14 cellular contexts compared by ENCODE assay signal in the genomic region with DNA sequence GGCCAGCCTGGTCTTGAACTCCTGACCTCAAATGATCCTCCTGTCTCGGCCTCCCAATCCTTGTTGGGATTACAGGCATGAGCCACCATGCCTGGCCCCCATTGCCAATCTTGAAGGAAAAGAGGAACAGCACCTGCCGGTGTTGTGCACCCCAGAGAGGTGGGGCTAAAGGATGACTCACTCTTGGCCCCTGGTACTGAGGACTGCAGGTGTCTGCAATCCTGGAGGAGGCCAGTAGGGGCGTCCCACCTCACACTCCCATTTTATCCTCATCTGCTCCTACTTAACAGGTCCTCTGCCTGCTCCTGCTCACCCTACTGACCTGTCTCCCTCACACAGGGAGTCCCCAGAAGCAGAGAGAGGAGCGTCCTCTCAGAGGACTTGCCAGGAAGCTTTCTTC.
DNase-seq lines count a peak whose midpoint lies in the region; ATAC-seq, FAIRE-seq and TF ChIP-seq lines count a peak whose summit lies in the region.
"Had no signal": no experiment of that assay in that cellular context is flagged by ENCODE, and none has a peak within 500 bp of the region (broad histone marks: within the 10 kb centered on the region; RNA-seq: fewer than 3 reads in every experiment).

No MANE protein-coding gene starts in this region.

- POLR2A ChIA-PET in H1 (lab: Charles Lee; ENCODE audit: partially characterized antibody) = no interaction called here

- H2BK20ac ChIP-seq in H1 (ENCODE audit: low read length) = no peak overlapping the region

- no peak overlapping the region for H4K8ac ChIP-seq in H1 (ENCODE audit: extremely low read depth, insufficient read depth, low read length)

- H3K27ac ChIP-seq in cardiac muscle cell = no peak overlapping the region
- no peak overlapping the region for H3K27ac ChIP-seq in H1 (ENCODE audit: low read depth, low read length)
- H3K27ac ChIP-seq: hepatocyte had no signal

- TF ChIP-seq EP300 in H1 (IDR thresholded peaks at IDR 0.05; ENCODE audit: borderline replicate concordance in 1 of 2, low read depth in 2 of 2, low read length in 2 of 2) = no peak

- H3K4me3 ChIP-seq in cardiac muscle cell (no peak overlapping the region), Loucy (ENCODE audit: low read length, poor library complexity, severe bottlenecking) (no peak overlapping the region), H1 (ENCODE audit: extremely low read depth in 1 of 4, insufficient read depth in 2 of 4, low read depth in 3 of 4, low read length in 4 of 4) (no peak overlapping the region)
- H3K4me3 ChIP-seq: hepatocyte had no signal

- no peak for TF ChIP-seq POLR2A in H1 (IDR thresholded peaks at IDR 0.05; ENCODE audit: control extremely low read depth in 1 of 2, low read depth in 2 of 2, low read length in 2 of 2)

- no peaks in the 10 kb centered on the region for H4K20me1 ChIP-seq in Loucy (ENCODE audit: insufficient read depth, low read length, poor library complexity, severe bottlenecking)
- H4K20me1 ChIP-seq in H1 (replicated peaks in 1 of 2; ENCODE audit: control insufficient read depth in 1 of 2, insufficient read depth in 2 of 2, low read length in 2 of 2) = no peaks in the 10 kb centered on the region

- FAIRE-seq in H1 (lab: Jason Lieb, UNC) = no peak
- no peak for FAIRE-seq in urothelium cell line (lab: Jason Lieb, UNC)
- FAIRE-seq in D721Med (lab: Jason Lieb, UNC) = no peak
- FAIRE-seq: colon had no signal

- no peak overlapping the region for H4K91ac ChIP-seq in H1 (replicated peaks; ENCODE audit: insufficient read length, low read length)

- ATAC-seq in left ventricle myocardium superior = no peak
- ATAC-seq: T-helper 17 cell had no signal

- H3K36me3 ChIP-seq in cardiac muscle cell (no peaks in the 10 kb centered on the region), Loucy (ENCODE audit: insufficient read depth, low read length) (no peaks in the 10 kb centered on the region), H1 (ENCODE audit: control insufficient read depth in 2 of 4, insufficient read depth in 4 of 4, low read length in 3 of 4) (no peaks in the 10 kb centered on the region)

- WGBS in H1 (ENCODE audit: extremely low coverage in 1 of 2, insufficient coverage in 1 of 2, insufficient read length in 1 of 2, insufficient replicate concordance in 2 of 2, low coverage in 1 of 2, low lambda C conversion rate in 2 of 2, missing lambda C conversion rate in 1 of 2), 2 experiments = 74% methylated on average over 3 of the region's 4 CpGs; no CpG with 5 or more reads in 1 of the 2 experiments

- H2BK120ac ChIP-seq in H1 (replicated peaks; ENCODE audit: low read depth, low read length) = no peak overlapping the region

- H2AFZ ChIP-seq in Loucy (ENCODE audit: low read length) = no peak overlapping the region
- no peak overlapping the region for H2AFZ ChIP-seq in H1 (ENCODE audit: low read length)
- H2AFZ ChIP-seq: hepatocyte had no signal

- peak; percentile 12 for TF ChIP-seq CTCF in cardiac muscle cell (IDR thresholded peaks at IDR 0.05; ENCODE audit: low read depth, low read length)
- peak; percentile 65 for TF ChIP-seq CTCF in Loucy (conservative IDR thresholded peaks at IDR 0.05; ENCODE audit: low read length)
- TF ChIP-seq CTCF in H1 (IDR thresholded peaks at IDR 0.05; ENCODE audit: control extremely low read depth in 1 of 3, insufficient read depth in 1 of 3, low read depth in 1 of 3, low read length in 3 of 3) = peak; percentile 27 to 67 (median 66); a peak in 3 of 4 replicates
- TF ChIP-seq CTCF in D721Med (IDR thresholded peaks at IDR 0.05; ENCODE audit: insufficient read depth, missing control alignments) = no peak

- no peaks in the 10 kb centered on the region for H3K79me1 ChIP-seq in H1 (ENCODE audit: low read depth, low read length)

- H3K4me1 ChIP-seq in cardiac muscle cell (ENCODE audit: low read depth) (no peaks in the 10 kb centered on the region), Loucy (ENCODE audit: insufficient read depth, low read length, poor library complexity, severe bottlenecking) (peaks cover 32% of the 10 kb centered on the region), H1 (replicated peaks in 1 of 4; ENCODE audit: control insufficient read depth in 3 of 4, insufficient read depth in 4 of 4, low read length in 3 of 4) (no peaks in the 10 kb centered on the region)

- intact Hi-C loops in left ventricle myocardium superior (cut with micrococcal nuclease) = no loop called here

- no peak overlapping the region for H3K4me2 ChIP-seq in Loucy (ENCODE audit: low read depth, low read length, poor library complexity, severe bottlenecking)
- no peak overlapping the region for H3K4me2 ChIP-seq in H1 (ENCODE audit: insufficient read depth in 1 of 2, low read depth in 2 of 2, low read length in 2 of 2)
- H3K4me2 ChIP-seq: hepatocyte had no signal

- no peak overlapping the region for H3K14ac ChIP-seq in H1 (ENCODE audit: insufficient read length)

- H3K4ac ChIP-seq in H1 (replicated peaks; ENCODE audit: insufficient read length, low read depth, low read length) = no peak overlapping the region

- H2BK5ac ChIP-seq in H1 (ENCODE audit: low read depth, low read length) = no peak overlapping the region

- peak; percentile 19 to 47; a peak in 3 of 4 replicates for TF ChIP-seq RAD21 in H1 (IDR thresholded peaks at IDR 0.05 in 1 of 2, conservative IDR thresholded peaks at IDR 0.05 in 1 of 2; ENCODE audit: low read depth in 2 of 2, low read length in 2 of 2)

- H3F3A ChIP-seq in Loucy (ENCODE audit: low read depth) = no peaks in the 10 kb centered on the region

- H4K5ac ChIP-seq in H1 (ENCODE audit: insufficient read length, low read depth, low read length) = no peak overlapping the region

- H3K23me2 ChIP-seq in H1 (ENCODE audit: low read depth, low read length) = no peaks in the 10 kb centered on the region; the same call in 1 of the 2 replicates

- no peak overlapping the region for H2BK12ac ChIP-seq in H1 (ENCODE audit: low read depth, low read length)

- H3K9ac ChIP-seq in Loucy (ENCODE audit: low read depth, low read length, poor library complexity, severe bottlenecking) (no peak overlapping the region), H1 (replicated peaks in 1 of 4; ENCODE audit: extremely low read depth in 1 of 4, low read depth in 3 of 4, low read length in 3 of 4) (no peak overlapping the region)

- no peak overlapping the region for H3K18ac ChIP-seq in H1 (ENCODE audit: extremely low read depth, low read length)

- no peak overlapping the region for H3K56ac ChIP-seq in H1 (replicated peaks; ENCODE audit: insufficient read length, low read depth, low read length)

- no peaks in the 10 kb centered on the region for H3K79me2 ChIP-seq in Loucy (ENCODE audit: insufficient read depth, low read length)
- no peaks in the 10 kb centered on the region for H3K79me2 ChIP-seq in H1 (ENCODE audit: control insufficient read depth in 1 of 2, insufficient read depth in 2 of 2, low read length in 2 of 2)
- H3K79me2 ChIP-seq: hepatocyte had no signal

- CTCF ChIA-PET in H1 (lab: Charles Lee; ENCODE audit: partially characterized antibody) = interaction anchor here (0.9 to 2.3 kb wide), 3 partner anchors 10 to 30 kb away, joined by 4 to 5 read pairs (median 4); no protein-coding TSS in a partner anchor

- H3K27me3 ChIP-seq in cardiac muscle cell (no peaks in the 10 kb centered on the region), Loucy (ENCODE audit: insufficient read depth, low read length, poor library complexity, severe bottlenecking) (no peaks in the 10 kb centered on the region), H1 (replicated peaks in 1 of 4; ENCODE audit: control insufficient read depth in 3 of 4, extremely low read depth in 1 of 4, insufficient read depth in 3 of 4, low read length in 3 of 4) (no peaks in the 10 kb centered on the region)
- H3K27me3 ChIP-seq: hepatocyte had no signal

- no peak overlapping the region for H3K23ac ChIP-seq in H1 (ENCODE audit: insufficient read length)

- H3K9me3 ChIP-seq in cardiac muscle cell (ENCODE audit: low read depth) (no peaks in the 10 kb centered on the region), Loucy (ENCODE audit: insufficient read depth, low read depth, low read length) (no peaks in the 10 kb centered on the region), H1 (ENCODE audit: insufficient read depth in 2 of 2, low read depth in 1 of 2, low read length in 1 of 2) (no peaks in the 10 kb centered on the region)

- DNase-seq in cardiac muscle cell (ENCODE audit: low read depth in 1 of 2, low spot score in 1 of 2) (no peak), left ventricle myocardium superior (no peak), H1 (ENCODE audit: low read depth in 1 of 2, low spot score in 2 of 2) (peak in 1 of 2 experiments; percentile 58), urothelium cell line (ENCODE audit: low spot score) (peak; percentile 20), cerebellar cortex (ENCODE audit: low spot score) (no peak), D721Med (ENCODE audit: insufficient read length, low spot score) (no peak), hepatic stellate cell (ENCODE audit: low spot score) (no peak)
- DNase-seq: activated T-cell treated with anti-CD3 and anti-CD28 coated beads, Interleukin-2, amount 50 U/mL, for 1 hour; naive B cell; NCI-H526; T-helper 17 cell had no signal

- H2AK5ac ChIP-seq in H1 (ENCODE audit: low read depth, low read length) = no peak overlapping the region

- H3K9me2 ChIP-seq in Loucy (replicated peaks; ENCODE audit: low read depth, low read length) = no peaks in the 10 kb centered on the region

- no peak overlapping the region for H2BK15ac ChIP-seq in H1 (ENCODE audit: low read length)

TF ChIP-seq in H1, 55 proteins besides CTCF, POLR2A, EP300 and RAD21:
- peak; percentile 91 for TF ChIP-seq JUND (IDR thresholded peaks at IDR 0.05; ENCODE audit: low read length)
- no peak for TF ChIP-seq SP1 (IDR thresholded peaks at IDR 0.05; ENCODE audit: low read depth, low read length)
